18 cellular contexts compared by ENCODE assay signal in the genomic region with DNA sequence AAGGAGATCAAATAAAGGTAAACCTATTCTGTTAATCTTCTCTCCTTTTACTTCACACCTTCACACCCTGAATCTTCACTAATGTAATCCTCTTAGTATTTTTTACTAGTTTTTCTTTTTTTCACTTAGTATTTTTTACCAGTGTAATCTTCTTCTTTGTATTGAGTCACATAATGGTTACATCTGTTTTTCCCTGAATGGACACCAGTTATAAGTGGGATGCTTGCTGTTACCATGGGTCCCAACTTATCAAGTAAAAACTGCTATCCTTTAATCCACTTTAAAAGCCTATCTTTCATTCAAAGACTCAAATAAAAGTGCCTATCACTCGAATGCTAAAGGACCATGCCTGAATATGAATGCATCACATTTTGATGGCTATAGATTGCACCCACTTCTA. TPM values are rescaled to one million over a fixed set of nuclear protein-coding genes. Genes with fewer than 3 reads are reported as not detected.
DNase-seq lines count a peak whose midpoint lies in the region; ATAC-seq, FAIRE-seq and TF ChIP-seq lines count a peak whose summit lies in the region.
"Had no signal": no experiment of that assay in that cellular context is flagged by ENCODE, and none has a peak within 500 bp of the region (broad histone marks: within the 10 kb centered on the region; RNA-seq: fewer than 3 reads in every experiment).

No MANE protein-coding gene starts in this region.

- POLR2A ChIA-PET in naive thymus-derived CD8-positive, alpha-beta T cell (lab: Charles Lee) = no interaction called here

- peaks cover 3 to 9% of the 10 kb centered on the region in 2 donors for H3K36me3 Mint-ChIP-seq in activated T-cell treated with anti-CD3 and anti-CD28 coated beads, Interleukin-2, amount 50 U/mL, for 72 hours (ENCODE audit: insufficient read depth in 2 of 2)
- H3K36me3 Mint-ChIP-seq in naive thymus-derived CD8-positive, alpha-beta T cell = peaks cover 0 to 25% (median 6%) of the 10 kb centered on the region in 3 donors

- H3K9me3 Mint-ChIP-seq in activated T-cell treated with anti-CD3 and anti-CD28 coated beads, Interleukin-2, amount 50 U/mL, for 72 hours = no peaks in the 10 kb centered on the region
- H3K9me3 Mint-ChIP-seq in naive thymus-derived CD8-positive, alpha-beta T cell = no peaks in the 10 kb centered on the region

- H3K4me3 Mint-ChIP-seq in activated T-cell treated with anti-CD3 and anti-CD28 coated beads, Interleukin-2, amount 50 U/mL, for 72 hours = no peak overlapping the region
- H3K4me3 Mint-ChIP-seq in naive thymus-derived CD8-positive, alpha-beta T cell = no peak overlapping the region

- intact Hi-C loops in kidney (cut with DNase I) = loop anchor here (10.0 kb wide), 1 partner anchor 245 kb away; no protein-coding TSS in a partner anchor

- no peaks in the 10 kb centered on the region for H3K9me3 ChIP-seq in kidney (ENCODE audit: control insufficient read depth in 1 of 2, low read length in 2 of 2)
- H3K9me3 ChIP-seq: Peyer's patch had no signal

- H3K36me3 ChIP-seq in kidney (ENCODE audit: control insufficient read depth in 1 of 2, insufficient read depth in 2 of 2, low read length in 2 of 2) = peaks cover 4 to 13% of the 10 kb centered on the region in 2 donors

- H3K9ac ChIP-seq in kidney (ENCODE audit: low read length in 2 of 2) = no peak overlapping the region

- DNase-seq in activated T-cell treated with anti-CD3 and anti-CD28 coated beads, Interleukin-2, amount 50 U/mL, for 72 hours = no peak
- DNase-seq in activated T-cell treated with anti-CD3 and anti-CD28 coated beads for 4 hours (no peak), NCI-H82 treated with DMSO at 0.1 percent for 48 hours (lab: John Stamatoyannopoulos, UW; ENCODE audit: unreplicated experiment) (peak; percentile 52), kidney (no peak), DMS53 treated with DMSO at 0.1 percent for 48 hours (lab: John Stamatoyannopoulos, UW; ENCODE audit: unreplicated experiment) (no peak), MV-4-11 (lab: John Stamatoyannopoulos, UW) (no peak)
- DNase-seq in naive thymus-derived CD8-positive, alpha-beta T cell = no peak
- DNase-seq: 8988T, Calu3, DMS153, NCI-H1092 treated with DMSO at 0.1 percent for 48 hours, NCI-H1436, NCI-H187 treated with DMSO at 0.1 percent for 48 hours, NCI-H446, Peyer's patch, SHP77 treated with DMSO at 0.1 percent for 48 hours had no signal

- peak overlapping the region; percentile 34 for H3K27ac Mint-ChIP-seq in activated T-cell treated with anti-CD3 and anti-CD28 coated beads, Interleukin-2, amount 50 U/mL, for 72 hours
- peak overlapping the region in 3 of 10 donors; percentile 26 to 77 (median 66) for H3K27ac Mint-ChIP-seq in naive thymus-derived CD8-positive, alpha-beta T cell

- TF ChIP-seq CTCF in kidney (IDR thresholded peaks at IDR 0.05; ENCODE audit: borderline replicate concordance, extremely low read depth, insufficient read depth) = no peak

- H3K4me1 ChIP-seq in kidney (ENCODE audit: control insufficient read depth in 1 of 2, insufficient read depth in 1 of 2, low read depth in 1 of 2, low read length in 2 of 2) = peaks cover 0 to 19% of the 10 kb centered on the region in 2 donors

- peak; percentile 23 for FAIRE-seq in kidney (lab: Jason Lieb, UNC)
- FAIRE-seq: H1 had no signal

- H3K4me1 Mint-ChIP-seq in activated T-cell treated with anti-CD3 and anti-CD28 coated beads, Interleukin-2, amount 50 U/mL, for 72 hours (ENCODE audit: low read depth) = peaks cover 22% of the 10 kb centered on the region
- peaks cover 0 to 19% (median 3%) of the 10 kb centered on the region in 4 donors for H3K4me1 Mint-ChIP-seq in naive thymus-derived CD8-positive, alpha-beta T cell

- no peak for ATAC-seq in activated T-cell treated with anti-CD3 and anti-CD28 coated beads, Interleukin-2, amount 50 U/mL, for 72 hours (replicated peaks in 1 of 2)
- no peak for ATAC-seq in naive thymus-derived CD8-positive, alpha-beta T cell
- ATAC-seq: HCT116 had no signal

- no peak overlapping the region for H3K4me3 ChIP-seq in kidney (ENCODE audit: low read length in 2 of 2)
- H3K4me3 ChIP-seq: Peyer's patch had no signal

- H3K27me3 Mint-ChIP-seq in activated T-cell treated with anti-CD3 and anti-CD28 coated beads, Interleukin-2, amount 50 U/mL, for 72 hours (ENCODE audit: low read depth) = no peaks in the 10 kb centered on the region
- H3K27me3 Mint-ChIP-seq in naive thymus-derived CD8-positive, alpha-beta T cell = no peaks in the 10 kb centered on the region

- H3K27ac ChIP-seq in kidney (ENCODE audit: low read depth in 2 of 2, low read length in 2 of 2) = no peak overlapping the region
- H3K27ac ChIP-seq: Peyer's patch had no signal

RNA-seq across cellular contexts. Expression of a gene that starts 15.1 kb away (rescaled TPM):
- total RNA-seq in activated T-cell treated with anti-CD3 and anti-CD28 coated beads, Interleukin-2, amount 50 U/mL, for 72 hours = 100 to 1,000 TPM; 116 to 117 TPM
- 218 TPM for total RNA-seq in kidney
- 88.8 TPM for polyA plus RNA-seq in kidney (ENCODE audit: insufficient read depth, low read depth, low replicate concordance)
- 100 to 1,000 TPM; 152 to 153 TPM for total RNA-seq in naive thymus-derived CD8-positive, alpha-beta T cell
- 10 to 100 TPM; 47.2 to 70.8 (median 51.8) TPM for polyA plus RNA-seq in naive thymus-derived CD8-positive, alpha-beta T cell
